19 cellular contexts compared by ENCODE assay signal in the genomic region with DNA sequence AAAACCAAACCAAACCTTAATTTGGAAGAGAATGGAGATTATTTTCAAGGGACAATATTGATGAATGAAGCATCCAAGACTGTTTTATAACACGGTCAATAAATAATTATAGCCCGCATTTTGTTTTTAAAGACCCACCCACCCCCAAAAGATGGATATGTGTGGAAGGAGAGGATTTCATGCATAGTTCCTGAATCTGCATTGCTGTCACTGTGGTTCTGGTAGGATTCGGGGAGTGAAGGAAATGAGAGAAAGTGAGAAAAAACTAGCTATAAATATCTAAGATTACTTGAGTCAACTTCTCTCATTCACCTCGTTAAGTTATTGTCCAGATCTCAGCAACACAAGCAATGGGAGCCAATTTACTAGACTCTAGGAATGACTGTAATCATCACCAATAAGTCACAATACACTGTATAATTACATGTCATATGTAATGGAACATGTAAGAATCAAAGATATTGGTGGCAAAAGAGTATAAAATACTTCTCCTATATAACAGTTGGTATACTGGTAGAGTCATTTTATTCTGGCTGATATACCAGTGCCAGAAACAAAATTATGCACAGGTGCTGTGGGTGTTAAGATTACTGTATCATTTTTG. TPM values are rescaled to one million over a fixed set of nuclear protein-coding genes. Genes with fewer than 3 reads are reported as not detected.
A peak's percentile ranks its signal among the peaks of the same experiment; 100 is the strongest.
DNase-seq lines count a peak whose midpoint lies in the region; ATAC-seq lines count a peak whose summit lies in the region.
"Had no signal": no experiment of that assay in that cellular context is flagged by ENCODE, and none has a peak within 500 bp of the region (broad histone marks: within the 10 kb centered on the region; RNA-seq: fewer than 3 reads in every experiment).

No MANE protein-coding gene starts in this region.

- no peak overlapping the region for H3K4me3 Mint-ChIP-seq in activated CD4-positive, alpha-beta T cell treated with anti-CD3 and anti-CD28 coated beads, Interleukin-2, amount 10 ng/mL, durations not matched to agents 24 days and 14 days
- H3K4me3 Mint-ChIP-seq in activated naive CD8-positive, alpha-beta T cell = no peak overlapping the region
- no peak overlapping the region for H3K4me3 Mint-ChIP-seq in activated naive CD8-positive, alpha-beta T cell treated with anti-CD3 and anti-CD28 coated beads for 36 hours
- H3K4me3 Mint-ChIP-seq in stimulated activated effector memory CD8-positive, alpha-beta T cell treated with anti-CD3 and anti-CD28 coated beads, Interleukin-12 subunit alpha, Interleukin-12 subunit beta, amount 100 ng/mL, for 72 hours = no peak overlapping the region
- H3K4me3 Mint-ChIP-seq: CD4-positive, alpha-beta T cell had no signal

- ATAC-seq in HG02852 (IDR thresholded peaks at IDR 0.05; ENCODE audit: unreplicated experiment) = peak; percentile 43
- peak; percentile 66 for ATAC-seq in stimulated activated effector memory CD8-positive, alpha-beta T cell treated with anti-CD3 and anti-CD28 coated beads, Interleukin-12 subunit alpha, Interleukin-12 subunit beta, amount 100 ng/mL, for 72 hours

- intact Hi-C loops in activated CD4-positive, alpha-beta T cell treated with anti-CD3 and anti-CD28 coated beads, Interleukin-2, amount 10 ng/mL, durations not matched to agents 24 days and 14 days (cut with micrococcal nuclease) = loop anchor here (1.0 to 2.0 kb wide), 3 partner anchors 28 to 151 kb away; no protein-coding TSS in a partner anchor

- H3K9me3 Mint-ChIP-seq in activated CD4-positive, alpha-beta T cell treated with anti-CD3 and anti-CD28 coated beads, Interleukin-2, amount 10 ng/mL, durations not matched to agents 24 days and 14 days = peaks cover 3% of the 10 kb centered on the region
- no peaks in the 10 kb centered on the region for H3K9me3 Mint-ChIP-seq in activated naive CD8-positive, alpha-beta T cell (ENCODE audit: low read depth)
- H3K9me3 Mint-ChIP-seq in activated naive CD8-positive, alpha-beta T cell treated with anti-CD3 and anti-CD28 coated beads for 36 hours = peaks cover 1% of the 10 kb centered on the region
- no peaks in the 10 kb centered on the region for H3K9me3 Mint-ChIP-seq in stimulated activated effector memory CD8-positive, alpha-beta T cell treated with anti-CD3 and anti-CD28 coated beads, Interleukin-12 subunit alpha, Interleukin-12 subunit beta, amount 100 ng/mL, for 72 hours
- H3K9me3 Mint-ChIP-seq: CD4-positive, alpha-beta T cell had no signal

- H3K4me1 Mint-ChIP-seq in activated CD4-positive, alpha-beta T cell treated with anti-CD3 and anti-CD28 coated beads, Interleukin-2, amount 10 ng/mL, durations not matched to agents 24 days and 14 days = peaks cover 32% of the 10 kb centered on the region
- peaks cover 17% of the 10 kb centered on the region for H3K4me1 Mint-ChIP-seq in activated naive CD8-positive, alpha-beta T cell (ENCODE audit: low read depth)
- H3K4me1 Mint-ChIP-seq in activated naive CD8-positive, alpha-beta T cell treated with anti-CD3 and anti-CD28 coated beads for 36 hours = peaks cover 27% of the 10 kb centered on the region
- H3K4me1 Mint-ChIP-seq in stimulated activated effector memory CD8-positive, alpha-beta T cell treated with anti-CD3 and anti-CD28 coated beads, Interleukin-12 subunit alpha, Interleukin-12 subunit beta, amount 100 ng/mL, for 72 hours = peaks cover 42% of the 10 kb centered on the region

- H3K27me3 Mint-ChIP-seq in activated CD4-positive, alpha-beta T cell treated with anti-CD3 and anti-CD28 coated beads, Interleukin-2, amount 10 ng/mL, durations not matched to agents 24 days and 14 days = no peaks in the 10 kb centered on the region
- no peaks in the 10 kb centered on the region for H3K27me3 Mint-ChIP-seq in activated naive CD8-positive, alpha-beta T cell
- H3K27me3 Mint-ChIP-seq in activated naive CD8-positive, alpha-beta T cell treated with anti-CD3 and anti-CD28 coated beads for 36 hours = no peaks in the 10 kb centered on the region
- H3K27me3 Mint-ChIP-seq: CD4-positive, alpha-beta T cell had no signal

- DNase-seq in activated CD4-positive, alpha-beta T cell treated with anti-CD3 and anti-CD28 coated beads, Interleukin-2, amount 10 ng/mL, durations not matched to agents 24 days and 14 days = no peak
- no peak for DNase-seq in activated CD4-positive, alpha-beta T cell treated with anti-CD3 and anti-CD28 coated beads for 4 hours
- no peak for DNase-seq in activated naive CD8-positive, alpha-beta T cell treated with anti-CD3 and anti-CD28 coated beads for 36 hours
- no peak for DNase-seq in stimulated activated effector memory CD8-positive, alpha-beta T cell treated with anti-CD3 and anti-CD28 coated beads, Interleukin-12 subunit alpha, Interleukin-12 subunit beta, amount 100 ng/mL, for 72 hours (ENCODE audit: low spot score in 2 of 2)
- DNase-seq in amniotic stem cell (lab: John Stamatoyannopoulos, UW) (no peak), AG08395 (ENCODE audit: low spot score) (no peak)
- DNase-seq: Caco-2; CD4-positive, alpha-beta T cell; DMS153; GDM1; GOT3; KG1; NCI-H1105 treated with DMSO at 0.1 percent for 48 hours; NCI-H1694; NCI-H2081 treated with DMSO at 0.1 percent for 48 hours; NCI-H774; Right ventricle myocardium superior had no signal

- H3K36me3 Mint-ChIP-seq in activated CD4-positive, alpha-beta T cell treated with anti-CD3 and anti-CD28 coated beads, Interleukin-2, amount 10 ng/mL, durations not matched to agents 24 days and 14 days (ENCODE audit: low read depth) = peaks cover 78% of the 10 kb centered on the region
- H3K36me3 Mint-ChIP-seq in activated naive CD8-positive, alpha-beta T cell = peaks cover 50% of the 10 kb centered on the region
- H3K36me3 Mint-ChIP-seq in activated naive CD8-positive, alpha-beta T cell treated with anti-CD3 and anti-CD28 coated beads for 36 hours = peaks cover 83% of the 10 kb centered on the region
- peaks cover 95% of the 10 kb centered on the region for H3K36me3 Mint-ChIP-seq in stimulated activated effector memory CD8-positive, alpha-beta T cell treated with anti-CD3 and anti-CD28 coated beads, Interleukin-12 subunit alpha, Interleukin-12 subunit beta, amount 100 ng/mL, for 72 hours

- H3K27ac Mint-ChIP-seq in activated CD4-positive, alpha-beta T cell treated with anti-CD3 and anti-CD28 coated beads, Interleukin-2, amount 10 ng/mL, durations not matched to agents 24 days and 14 days = peak overlapping the region; percentile 80
- H3K27ac Mint-ChIP-seq in activated naive CD8-positive, alpha-beta T cell = peak overlapping the region; percentile 16
- no peak overlapping the region for H3K27ac Mint-ChIP-seq in activated naive CD8-positive, alpha-beta T cell treated with anti-CD3 and anti-CD28 coated beads for 36 hours
- peak overlapping the region; percentile 58 for H3K27ac Mint-ChIP-seq in stimulated activated effector memory CD8-positive, alpha-beta T cell treated with anti-CD3 and anti-CD28 coated beads, Interleukin-12 subunit alpha, Interleukin-12 subunit beta, amount 100 ng/mL, for 72 hours
- H3K27ac Mint-ChIP-seq: CD4-positive, alpha-beta T cell had no signal

RNA-seq across cellular contexts. Expression of gene NAMPT, which starts 30.2 kb away (rescaled TPM):
- 480 and 484 TPM in 2 replicates for total RNA-seq in activated CD4-positive, alpha-beta T cell treated with anti-CD3 and anti-CD28 coated beads, Interleukin-2, amount 10 ng/mL, durations not matched to agents 24 days and 14 days
- 100 to 1,000 TPM; 590 to 613 TPM for total RNA-seq in activated naive CD8-positive, alpha-beta T cell treated with anti-CD3 and anti-CD28 coated beads for 36 hours
